In genomic region chr17:29844339-29845048, GRCh38 we compare ENCODE assay signal across 13 cellular contexts.
DNase-seq lines count a peak whose midpoint lies in the region; ATAC-seq and TF ChIP-seq lines count a peak whose summit lies in the region.
"Had no signal": no experiment of that assay in that cellular context is flagged by ENCODE, and none has a peak within 500 bp of the region (broad histone marks: within the 10 kb centered on the region; RNA-seq: fewer than 3 reads in every experiment).

No MANE protein-coding gene starts in this region.

- no peak overlapping the region for H3K4me3 Mint-ChIP-seq in HFFc6
- H3K4me3 Mint-ChIP-seq: T-helper 1 cell treated with Interleukin-12 subunit alpha and Interleukin-12 subunit beta and Interleukin-4 antibody, amounts not matched to agents 30 μg/mL and 1 μg/mL, for 36 hours had no signal

- H3K9me3 ChIP-seq in BE2C, result no peaks in the 10 kb centered on the region
- no peaks in the 10 kb centered on the region for H3K9me3 ChIP-seq in SK-N-MC (ENCODE audit: low read depth, low read length)
- no peaks in the 10 kb centered on the region for H3K9me3 ChIP-seq in PC-3 (ENCODE audit: low read length)

- CTCF ChIA-PET in PC-3 (lab: Charles Lee), result no interaction called here

- H3K36me3 ChIP-seq in BE2C (no peaks in the 10 kb centered on the region), H7 (replicated peaks; ENCODE audit: control insufficient read depth, insufficient read depth, low read length) (no peaks in the 10 kb centered on the region), SK-N-MC (ENCODE audit: insufficient read depth, low read length) (peaks cover 5% of the 10 kb centered on the region; the same call in 1 of the 2 replicates), PC-3 (ENCODE audit: low read depth, low read length) (no peaks in the 10 kb centered on the region)

- H3K27me3 ChIP-seq in BE2C (no peaks in the 10 kb centered on the region), H7 (ENCODE audit: control insufficient read depth, insufficient read depth, low read length) (no peaks in the 10 kb centered on the region), PC-3 (ENCODE audit: low read length) (no peaks in the 10 kb centered on the region)

- no peak overlapping the region for H3K4me2 ChIP-seq in PC-3 (ENCODE audit: low read length)

- H3K4me1 Mint-ChIP-seq in HFFc6 (ENCODE audit: low read depth), result peaks cover 64% of the 10 kb centered on the region

- H3K9ac ChIP-seq in SK-N-MC (ENCODE audit: insufficient read length) (no peak overlapping the region), PC-3 (ENCODE audit: low read length) (no peak overlapping the region)

- no peaks in the 10 kb centered on the region for H3K79me2 ChIP-seq in PC-3 (ENCODE audit: low read length)

- no TSS peak for BruUV-seq in PC-3 (replicated peaks; lab: Mats Ljungman, UMichigan)

- H3K4me3 ChIP-seq in BE2C (ENCODE audit: low read depth, low read length) (no peak overlapping the region), H7 (ENCODE audit: insufficient read depth, low read depth, low read length) (no peak overlapping the region), SK-N-MC (0 out of 2 replicates have a peak overlapping the region, but pooled peaks have one; percentile 1), PC-3 (ENCODE audit: low read length) (no peak overlapping the region)

- H3K27me3 Mint-ChIP-seq in HFFc6 (ENCODE audit: insufficient read depth), result no peaks in the 10 kb centered on the region

- intact Hi-C loops in PC-3 (cut with micrococcal nuclease), result no loop called here

- no peak; the same call in 1 of the 2 replicates for TF ChIP-seq CTCF in BE2C (IDR thresholded peaks at IDR 0.05; ENCODE audit: low read depth, low read length)
- no peak for TF ChIP-seq CTCF in HFFc6 (IDR thresholded peaks at IDR 0.05)
- TF ChIP-seq CTCF in PC-3 (conservative IDR thresholded peaks at IDR 0.05; ENCODE audit: low read depth, low read length), result no peak

- ATAC-seq in PC-3, result no peak
- ATAC-seq: sciatic nerve had no signal

- no peak overlapping the region for H3K27ac ChIP-seq in SK-N-MC
- H3K27ac ChIP-seq in PC-3 (ENCODE audit: low read length), result no peak overlapping the region

- H3K9me3 Mint-ChIP-seq in HFFc6, result no peaks in the 10 kb centered on the region
- H3K9me3 Mint-ChIP-seq: T-helper 1 cell treated with Interleukin-12 subunit alpha and Interleukin-12 subunit beta and Interleukin-4 antibody, amounts not matched to agents 30 μg/mL and 1 μg/mL, for 36 hours had no signal

- no peak overlapping the region for H2AFZ ChIP-seq in PC-3 (ENCODE audit: low read length)

- H4K20me1 ChIP-seq in PC-3 (ENCODE audit: low read length), result no peaks in the 10 kb centered on the region

- peak; percentile 64 for DNase-seq in BE2C
- DNase-seq in H7, result peak; percentile 44
- peak; percentile 91 for DNase-seq in SK-N-MC (ENCODE audit: low read depth, low spot score)
- peak; percentile 21 for DNase-seq in fibroblast of the conjunctiva (ENCODE audit: low read depth)
- DNase-seq in cerebellum (ENCODE audit: low spot score), result no peak
- DNase-seq in activated CD4-positive, CD25-positive, alpha-beta regulatory T cell (lab: John Stamatoyannopoulos, UW), result no peak
- no peak for DNase-seq in HFFc6
- no peak for DNase-seq in PC-3
- DNase-seq: activated CD4-positive, alpha-beta T cell treated with anti-CD3 and anti-CD28 coated beads for 48 hours; caudate nucleus; NCI-H1048 had no signal

- H3K27ac Mint-ChIP-seq in HFFc6, result no peak overlapping the region
- H3K27ac Mint-ChIP-seq: T-helper 1 cell treated with Interleukin-12 subunit alpha and Interleukin-12 subunit beta and Interleukin-4 antibody, amounts not matched to agents 30 μg/mL and 1 μg/mL, for 36 hours had no signal

- H3K36me3 Mint-ChIP-seq in HFFc6 (ENCODE audit: low read depth), result peaks cover 13% of the 10 kb centered on the region

- no peaks in the 10 kb centered on the region for H3K9me2 ChIP-seq in PC-3 (replicated peaks; ENCODE audit: low read length)

- H3F3A ChIP-seq in PC-3 (ENCODE audit: low read length, unreplicated experiment), result no peaks in the 10 kb centered on the region

- H3K4me1 ChIP-seq in BE2C (peaks cover 18% of the 10 kb centered on the region), PC-3 (ENCODE audit: insufficient read depth, low read length) (no peaks in the 10 kb centered on the region)

- POLR2A ChIA-PET in PC-3 (lab: Charles Lee; ENCODE audit: unreplicated experiment), result no interaction called here

Comparison
In these comparisons a context has a peak if more than half of its experiments do, and no peak if none do; other contexts are left out.
1. DNase-seq: peak in BE2C (single experiment), H7 (single experiment), SK-N-MC (single experiment) and fibroblast of the conjunctiva (single experiment); none in cerebellum (single experiment), activated CD4-positive, CD25-positive, alpha-beta regulatory T cell (0 of 4), HFFc6 (single experiment) and PC-3 (single experiment).